1 cellular context compared by ENCODE assay signal in the genomic region with DNA sequence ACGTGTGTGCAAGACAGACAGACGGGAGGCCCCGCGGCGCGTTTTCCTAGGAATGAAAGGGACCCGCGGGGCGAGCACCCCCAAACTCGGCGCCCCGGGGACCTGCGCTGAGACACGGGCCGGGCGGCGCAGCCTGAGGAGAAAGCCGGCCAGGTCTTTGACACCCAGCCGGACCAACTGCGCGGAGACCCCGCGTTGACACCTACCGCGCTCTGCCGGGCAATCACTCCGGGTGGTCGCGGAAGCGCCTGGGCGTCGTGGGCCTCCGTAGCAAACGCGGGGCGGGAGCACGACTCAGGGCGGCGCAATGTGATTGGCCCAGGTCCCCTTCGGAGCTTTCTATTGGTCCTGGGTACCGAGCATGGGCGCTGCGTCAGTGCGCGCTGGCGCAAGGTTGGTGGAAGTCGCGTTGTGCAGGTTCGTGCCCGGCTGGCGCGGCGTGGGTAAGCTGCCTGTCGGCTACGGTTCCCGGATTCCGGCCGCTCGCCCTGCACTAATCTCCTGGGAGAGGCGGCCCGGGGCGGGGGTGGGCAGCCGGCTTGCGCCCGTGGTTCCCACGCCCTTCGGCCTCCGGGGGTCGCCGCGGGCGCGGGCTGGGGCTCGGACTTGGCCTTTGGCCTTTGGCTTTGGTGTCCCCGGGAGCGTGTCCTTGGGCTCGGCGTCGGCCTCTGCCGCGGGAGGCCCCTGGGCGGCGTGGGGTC.
TF ChIP-seq lines count a peak whose summit lies in the region.

Gene FASTKD3, minus strand, starts transcription at position 259 of the 701 bp plus-strand sequence. CDS start 948 bp downstream, outside the sequence.
Gene MTRR, plus strand, starts transcription at position 376 of the 701 bp plus-strand sequence. CDS start 1,647 bp downstream, outside the sequence.

TF ChIP-seq in HepG2, 621 proteins besides CTCF, POLR2A, EP300 and RAD21 (continued from another document and continues in another):
- TF ChIP-seq, protein P1, sequence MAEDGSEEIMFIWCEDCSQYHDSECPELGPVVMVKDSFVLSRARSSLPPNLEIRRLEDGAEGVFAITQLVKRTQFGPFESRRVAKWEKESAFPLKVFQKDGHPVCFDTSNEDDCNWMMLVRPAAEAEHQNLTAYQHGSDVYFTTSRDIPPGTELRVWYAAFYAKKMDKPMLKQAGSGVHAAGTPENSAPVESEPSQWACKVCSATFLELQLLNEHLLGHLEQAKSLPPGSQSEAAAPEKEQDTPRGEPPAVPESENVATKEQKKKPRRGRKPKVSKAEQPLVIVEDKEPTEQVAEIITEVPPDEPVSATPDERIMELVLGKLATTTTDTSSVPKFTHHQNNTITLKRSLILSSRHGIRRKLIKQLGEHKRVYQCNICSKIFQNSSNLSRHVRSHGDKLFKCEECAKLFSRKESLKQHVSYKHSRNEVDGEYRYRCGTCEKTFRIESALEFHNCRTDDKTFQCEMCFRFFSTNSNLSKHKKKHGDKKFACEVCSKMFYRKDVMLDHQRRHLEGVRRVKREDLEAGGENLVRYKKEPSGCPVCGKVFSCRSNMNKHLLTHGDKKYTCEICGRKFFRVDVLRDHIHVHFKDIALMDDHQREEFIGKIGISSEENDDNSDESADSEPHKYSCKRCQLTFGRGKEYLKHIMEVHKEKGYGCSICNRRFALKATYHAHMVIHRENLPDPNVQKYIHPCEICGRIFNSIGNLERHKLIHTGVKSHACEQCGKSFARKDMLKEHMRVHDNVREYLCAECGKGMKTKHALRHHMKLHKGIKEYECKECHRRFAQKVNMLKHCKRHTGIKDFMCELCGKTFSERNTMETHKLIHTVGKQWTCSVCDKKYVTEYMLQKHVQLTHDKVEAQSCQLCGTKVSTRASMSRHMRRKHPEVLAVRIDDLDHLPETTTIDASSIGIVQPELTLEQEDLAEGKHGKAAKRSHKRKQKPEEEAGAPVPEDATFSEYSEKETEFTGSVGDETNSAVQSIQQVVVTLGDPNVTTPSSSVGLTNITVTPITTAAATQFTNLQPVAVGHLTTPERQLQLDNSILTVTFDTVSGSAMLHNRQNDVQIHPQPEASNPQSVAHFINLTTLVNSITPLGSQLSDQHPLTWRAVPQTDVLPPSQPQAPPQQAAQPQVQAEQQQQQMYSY (CRISPR knock-in tag; IDR thresholded peaks at IDR 0.05): no peak
- TF ChIP-seq FOXA1 (IDR thresholded peaks at IDR 0.05) (no peak), FOXA1 (CRISPR knock-in tag; IDR thresholded peaks at IDR 0.05) (no peak), ELF4 (CRISPR knock-in tag; IDR thresholded peaks at IDR 0.05; ENCODE audit: borderline replicate concordance) (no peak), SMC3 (IDR thresholded peaks at IDR 0.05; ENCODE audit: low read length) (no peak), ZNF101 (CRISPR knock-in tag; IDR thresholded peaks at IDR 0.05; ENCODE audit: borderline replicate concordance, low read depth) (no peak), ZNF619 (CRISPR knock-in tag; IDR thresholded peaks at IDR 0.05) (no peak), ZNF263 (CRISPR knock-in tag; IDR thresholded peaks at IDR 0.05) (no peak; the same call in 1 of the 2 replicates), TAF1 (CRISPR knock-in tag; IDR thresholded peaks at IDR 0.05) (peak; percentile 72; the same call in 1 of the 2 replicates), KDM6A (CRISPR knock-in tag; IDR thresholded peaks at IDR 0.05; ENCODE audit: low read depth) (no peak), MLXIP (CRISPR knock-in tag; IDR thresholded peaks at IDR 0.05; ENCODE audit: borderline replicate concordance) (peak; percentile 25; the same call in 1 of the 2 replicates), ARNTL (CRISPR knock-in tag; IDR thresholded peaks at IDR 0.05) (0 out of 2 replicates have a peak, but pooled peaks have one; percentile 43), MXD4 (CRISPR knock-in tag; IDR thresholded peaks at IDR 0.05) (peak; percentile 43; the same call in 1 of the 2 replicates), GPN1 (CRISPR knock-in tag; IDR thresholded peaks at IDR 0.05; ENCODE audit: borderline replicate concordance) (no peak), AHR (CRISPR knock-in tag; IDR thresholded peaks at IDR 0.05) (no peak), RFXAP (CRISPR knock-in tag; IDR thresholded peaks at IDR 0.05; ENCODE audit: borderline replicate concordance) (no peak), GLI4 (CRISPR knock-in tag; IDR thresholded peaks at IDR 0.05; ENCODE audit: borderline replicate concordance) (peak; percentile 72; the same call in 1 of the 2 replicates), RARG (CRISPR knock-in tag; IDR thresholded peaks at IDR 0.05; ENCODE audit: low read depth) (no peak), TBX2 (CRISPR knock-in tag; IDR thresholded peaks at IDR 0.05; ENCODE audit: borderline replicate concordance) (peak; percentile 75), YY1 (IDR thresholded peaks at IDR 0.05; ENCODE audit: insufficient read depth, insufficient replicate concordance, low read depth, low read length) (peak; percentile 3), SP140L (CRISPR knock-in tag; IDR thresholded peaks at IDR 0.05; ENCODE audit: borderline replicate concordance) (no peak), TBL1XR1 (IDR thresholded peaks at IDR 0.05; ENCODE audit: borderline replicate concordance, low read length, partially characterized antibody) (no peak), CSRNP2 (CRISPR knock-in tag; conservative IDR thresholded peaks at IDR 0.05; ENCODE audit: low read depth) (no peak), REPIN1 (CRISPR knock-in tag; IDR thresholded peaks at IDR 0.05; ENCODE audit: borderline replicate concordance, low read depth) (peak; percentile 53; the same call in 1 of the 2 replicates), NKX3-1 (CRISPR knock-in tag; IDR thresholded peaks at IDR 0.05) (0 out of 2 replicates have a peak, but pooled peaks have one; percentile 50), ZNF850 (CRISPR knock-in tag; conservative IDR thresholded peaks at IDR 0.05) (no peak), ZNF660 (CRISPR knock-in tag; IDR thresholded peaks at IDR 0.05; ENCODE audit: borderline replicate concordance, low read depth) (no peak), HNRNPL (IDR thresholded peaks at IDR 0.05; ENCODE audit: low read depth, low read length) (no peak; the same call in none of the 2 replicates), PLRG1 (conservative IDR thresholded peaks at IDR 0.05) (no peak), SIN3A (IDR thresholded peaks at IDR 0.05; ENCODE audit: borderline replicate concordance, low read depth, low read length) (peak; percentile 83; the same call in 1 of the 2 replicates), POLR2G (IDR thresholded peaks at IDR 0.05; ENCODE audit: low read depth, low read length) (peak; percentile 91), ZFP41 (CRISPR knock-in tag; IDR thresholded peaks at IDR 0.05; ENCODE audit: borderline replicate concordance) (no peak), SKIL (CRISPR knock-in tag; IDR thresholded peaks at IDR 0.05; ENCODE audit: borderline replicate concordance) (0 out of 2 replicates have a peak, but pooled peaks have one; percentile 9), ZKSCAN1 (IDR thresholded peaks at IDR 0.05; ENCODE audit: low read length) (no peak)
- TF ChIP-seq, protein P2, sequence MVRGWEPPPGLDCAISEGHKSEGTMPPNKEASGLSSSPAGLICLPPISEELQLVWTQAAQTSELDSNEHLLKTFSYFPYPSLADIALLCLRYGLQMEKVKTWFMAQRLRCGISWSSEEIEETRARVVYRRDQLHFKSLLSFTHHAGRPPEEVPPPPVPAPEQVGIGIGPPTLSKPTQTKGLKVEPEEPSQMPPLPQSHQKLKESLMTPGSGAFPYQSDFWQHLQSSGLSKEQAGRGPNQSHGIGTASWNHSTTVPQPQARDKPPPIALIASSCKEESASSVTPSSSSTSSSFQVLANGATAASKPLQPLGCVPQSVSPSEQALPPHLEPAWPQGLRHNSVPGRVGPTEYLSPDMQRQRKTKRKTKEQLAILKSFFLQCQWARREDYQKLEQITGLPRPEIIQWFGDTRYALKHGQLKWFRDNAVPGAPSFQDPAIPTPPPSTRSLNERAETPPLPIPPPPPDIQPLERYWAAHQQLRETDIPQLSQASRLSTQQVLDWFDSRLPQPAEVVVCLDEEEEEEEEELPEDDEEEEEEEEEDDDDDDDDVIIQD (CRISPR knock-in tag; IDR thresholded peaks at IDR 0.05; ENCODE audit: low read depth): no peak
- TF ChIP-seq, protein P3, sequence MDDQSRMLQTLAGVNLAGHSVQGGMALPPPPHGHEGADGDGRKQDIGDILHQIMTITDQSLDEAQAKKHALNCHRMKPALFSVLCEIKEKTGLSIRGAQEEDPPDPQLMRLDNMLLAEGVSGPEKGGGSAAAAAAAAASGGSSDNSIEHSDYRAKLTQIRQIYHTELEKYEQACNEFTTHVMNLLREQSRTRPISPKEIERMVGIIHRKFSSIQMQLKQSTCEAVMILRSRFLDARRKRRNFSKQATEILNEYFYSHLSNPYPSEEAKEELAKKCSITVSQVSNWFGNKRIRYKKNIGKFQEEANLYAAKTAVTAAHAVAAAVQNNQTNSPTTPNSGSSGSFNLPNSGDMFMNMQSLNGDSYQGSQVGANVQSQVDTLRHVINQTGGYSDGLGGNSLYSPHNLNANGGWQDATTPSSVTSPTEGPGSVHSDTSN (CRISPR knock-in tag; IDR thresholded peaks at IDR 0.05; ENCODE audit: borderline replicate concordance): no peak
- TF ChIP-seq, protein P4, sequence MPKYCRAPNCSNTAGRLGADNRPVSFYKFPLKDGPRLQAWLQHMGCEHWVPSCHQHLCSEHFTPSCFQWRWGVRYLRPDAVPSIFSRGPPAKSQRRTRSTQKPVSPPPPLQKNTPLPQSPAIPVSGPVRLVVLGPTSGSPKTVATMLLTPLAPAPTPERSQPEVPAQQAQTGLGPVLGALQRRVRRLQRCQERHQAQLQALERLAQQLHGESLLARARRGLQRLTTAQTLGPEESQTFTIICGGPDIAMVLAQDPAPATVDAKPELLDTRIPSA (CRISPR knock-in tag; IDR thresholded peaks at IDR 0.05; ENCODE audit: borderline replicate concordance): no peak
- TF ChIP-seq, protein P5, sequence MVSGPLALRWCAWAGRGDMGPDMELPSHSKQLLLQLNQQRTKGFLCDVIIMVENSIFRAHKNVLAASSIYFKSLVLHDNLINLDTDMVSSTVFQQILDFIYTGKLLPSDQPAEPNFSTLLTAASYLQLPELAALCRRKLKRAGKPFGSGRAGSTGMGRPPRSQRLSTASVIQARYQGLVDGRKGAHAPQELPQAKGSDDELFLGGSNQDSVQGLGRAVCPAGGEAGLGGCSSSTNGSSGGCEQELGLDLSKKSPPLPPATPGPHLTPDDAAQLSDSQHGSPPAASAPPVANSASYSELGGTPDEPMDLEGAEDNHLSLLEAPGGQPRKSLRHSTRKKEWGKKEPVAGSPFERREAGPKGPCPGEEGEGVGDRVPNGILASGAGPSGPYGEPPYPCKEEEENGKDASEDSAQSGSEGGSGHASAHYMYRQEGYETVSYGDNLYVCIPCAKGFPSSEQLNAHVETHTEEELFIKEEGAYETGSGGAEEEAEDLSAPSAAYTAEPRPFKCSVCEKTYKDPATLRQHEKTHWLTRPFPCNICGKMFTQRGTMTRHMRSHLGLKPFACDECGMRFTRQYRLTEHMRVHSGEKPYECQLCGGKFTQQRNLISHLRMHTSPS (CRISPR knock-in tag; IDR thresholded peaks at IDR 0.05; ENCODE audit: low read depth): no peak
